39 cellular contexts compared by ENCODE assay signal in the genomic region with DNA sequence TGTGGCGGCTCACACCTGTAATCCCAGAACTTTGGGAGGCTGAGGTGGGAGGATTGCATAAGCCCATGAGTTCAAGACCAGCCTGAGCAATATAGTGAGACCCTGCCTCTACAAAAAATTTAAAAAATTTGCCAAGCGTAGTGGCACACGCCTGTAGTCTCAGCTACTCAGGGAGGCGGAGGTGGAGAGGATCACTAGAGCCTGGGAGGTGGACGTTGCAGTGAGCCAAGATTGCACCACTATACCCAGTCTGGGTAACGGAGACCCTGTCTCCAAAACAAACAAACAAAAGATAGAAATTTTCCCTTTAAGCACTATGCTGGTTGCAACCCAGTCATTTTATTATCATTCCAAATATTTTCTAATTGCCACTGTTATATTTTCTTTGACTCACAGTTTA. TPM values are rescaled to one million over a fixed set of nuclear protein-coding genes. Genes with fewer than 3 reads are reported as not detected.
"Had no signal": no experiment of that assay in that cellular context is flagged by ENCODE, and none has a peak within 500 bp of the region (broad histone marks: within the 10 kb centered on the region; RNA-seq: fewer than 3 reads in every experiment).

No MANE protein-coding gene starts in this region.

- H3K9me3 ChIP-seq: adrenal gland, ascending aorta, body of pancreas, breast epithelium had no signal

- H3K27ac Mint-ChIP-seq: activated naive CD4-positive, alpha-beta T cell treated with anti-CD3 and anti-CD28 coated beads for 36 hours; activated naive CD4-positive, alpha-beta T cell treated with anti-CD3 and anti-CD28 coated beads, Interleukin-2, amount 10 ng/mL, durations not matched to agents 7 days and 5 days; activated naive CD4-positive, alpha-beta T cell treated with anti-CD3 and anti-CD28 coated beads, Interleukin-2, amount 50 U/mL, for 24 hours; activated naive CD4-positive, alpha-beta T cell treated with anti-CD3 and anti-CD28 coated beads, Interleukin-2, amount 50 U/mL, for 72 hours; activated naive CD8-positive, alpha-beta T cell; activated naive CD8-positive, alpha-beta T cell treated with anti-CD3 and anti-CD28 coated beads for 36 hours; activated naive CD8-positive, alpha-beta T cell treated with anti-CD3 and anti-CD28 coated beads, Interleukin-2, amount 10 ng/mL, durations not matched to agents 7 days and 5 days; activated naive CD8-positive, alpha-beta T cell treated with anti-CD3 and anti-CD28 coated beads, Interleukin-2, amount 50 U/mL, for 24 hours; activated T-cell treated with anti-CD3 and anti-CD28 coated beads, Interleukin-2, amount 50 U/mL, for 24 hours; activated T-cell treated with anti-CD3 and anti-CD28 coated beads, Interleukin-2, amount 50 U/mL, for 72 hours; activated T-helper 1 cell treated with anti-CD3 and anti-CD28 coated beads, Interleukin-12 subunit alpha, Interleukin-12 subunit beta, Interleukin-2, Interleukin-4 antibody, amounts not matched to agents 30 ng/mL and 10 ng/mL and 1 ng/mL, durations not matched to agents 14 hours and 24 hours and 36 hours; activated T-helper 17 cell treated with anti-CD3 and anti-CD28 coated beads, Interleukin-2, amount 50 U/mL, for 72 hours; activated T-helper 2 cell treated with anti-CD3 and anti-CD28 coated beads, Interferon-gamma antibody, Interleukin-2, Interleukin-4, amounts not matched to agents 10 μg/mL and 5 μg/mL and 100 μg/mL, durations not matched to agents 14 hours and 24 hours and 36 hours; brain had no signal

- H3K27ac ChIP-seq: adrenal gland, ascending aorta, body of pancreas, brain microvascular endothelial cell, breast epithelium, cardiac muscle cell had no signal

- H3K4me1 Mint-ChIP-seq: brain had no signal

- H3K36me3 Mint-ChIP-seq: activated naive CD4-positive, alpha-beta T cell treated with anti-CD3 and anti-CD28 coated beads, Interleukin-2, amount 10 ng/mL, durations not matched to agents 7 days and 5 days; activated naive CD4-positive, alpha-beta T cell treated with anti-CD3 and anti-CD28 coated beads, Interleukin-2, amount 50 U/mL, for 24 hours; activated naive CD4-positive, alpha-beta T cell treated with anti-CD3 and anti-CD28 coated beads, Interleukin-2, amount 50 U/mL, for 72 hours; activated naive CD8-positive, alpha-beta T cell; activated naive CD8-positive, alpha-beta T cell treated with anti-CD3 and anti-CD28 coated beads for 36 hours; brain had no signal

- DNase-seq: activated effector memory CD4-positive, alpha-beta T cell treated with anti-CD3 and anti-CD28 coated beads, Interleukin-2, amount 50 U/mL, for 16 hours; activated effector memory CD4-positive, alpha-beta T cell treated with Interleukin-2 at 50 U/mL for 16 hours; activated gamma-delta T cell; activated gamma-delta T cell treated with Interleukin-2 at 50 U/mL for 16 hours; activated naive CD4-positive, alpha-beta T cell; activated naive CD4-positive, alpha-beta T cell treated with anti-CD3 and anti-CD28 coated beads for 36 hours; activated naive CD4-positive, alpha-beta T cell treated with anti-CD3 and anti-CD28 coated beads, Interleukin-2, amount 10 ng/mL, durations not matched to agents 7 days and 5 days; activated naive CD4-positive, alpha-beta T cell treated with anti-CD3 and anti-CD28 coated beads, Interleukin-2, amount 50 U/mL, for 16 hours; activated naive CD4-positive, alpha-beta T cell treated with Interleukin-2 at 50 U/mL for 16 hours; activated naive CD8-positive, alpha-beta T cell treated with anti-CD3 and anti-CD28 coated beads for 36 hours; activated naive CD8-positive, alpha-beta T cell treated with anti-CD3 and anti-CD28 coated beads, Interleukin-2, amount 10 ng/mL, durations not matched to agents 7 days and 5 days; activated naive CD8-positive, alpha-beta T cell treated with anti-CD3 and anti-CD28 coated beads, Interleukin-2, amount 50 U/mL, for 24 hours; activated T-cell treated with anti-CD3 and anti-CD28 coated beads for 4 hours; activated T-cell treated with anti-CD3 and anti-CD28 coated beads, Interleukin-2, amount 50 U/mL, for 1 hour; activated T-cell treated with anti-CD3 and anti-CD28 coated beads, Interleukin-2, amount 50 U/mL, for 24 hours; activated T-cell treated with anti-CD3 and anti-CD28 coated beads, Interleukin-2, amount 50 U/mL, for 4 hours; activated T-cell treated with anti-CD3 and anti-CD28 coated beads, Interleukin-2, amount 50 U/mL, for 48 hours; activated T-cell treated with anti-CD3 and anti-CD28 coated beads, Interleukin-2, amount 50 U/mL, for 72 hours; adrenal gland; amniotic stem cell; amygdala; anterior cingulate cortex; aorta; body of pancreas; brain microvascular endothelial cell; caudate nucleus; central memory CD4-positive, alpha-beta T cell; cerebellar nuclear complex had no signal

- ATAC-seq: activated naive CD4-positive, alpha-beta T cell treated with anti-CD3 and anti-CD28 coated beads, Interleukin-2, amount 50 U/mL, for 72 hours; activated naive CD8-positive, alpha-beta T cell treated with anti-CD3 and anti-CD28 coated beads, Interleukin-2, amount 50 U/mL, for 24 hours; activated T-cell treated with anti-CD3 and anti-CD28 coated beads, Interleukin-2, amount 50 U/mL, for 4 hours; activated T-cell treated with anti-CD3 and anti-CD28 coated beads, Interleukin-2, amount 50 U/mL, for 72 hours; activated T-helper 17 cell treated with anti-CD3 and anti-CD28 coated beads, Interleukin-2, amount 50 U/mL, for 72 hours; body of pancreas had no signal

- H3K4me3 Mint-ChIP-seq: activated naive CD4-positive, alpha-beta T cell treated with anti-CD3 and anti-CD28 coated beads for 36 hours; activated naive CD4-positive, alpha-beta T cell treated with anti-CD3 and anti-CD28 coated beads, Interleukin-2, amount 10 ng/mL, durations not matched to agents 7 days and 5 days; activated naive CD4-positive, alpha-beta T cell treated with anti-CD3 and anti-CD28 coated beads, Interleukin-2, amount 50 U/mL, for 24 hours; activated naive CD8-positive, alpha-beta T cell; activated naive CD8-positive, alpha-beta T cell treated with anti-CD3 and anti-CD28 coated beads for 36 hours; activated naive CD8-positive, alpha-beta T cell treated with anti-CD3 and anti-CD28 coated beads, Interleukin-2, amount 10 ng/mL, durations not matched to agents 7 days and 5 days; activated naive CD8-positive, alpha-beta T cell treated with anti-CD3 and anti-CD28 coated beads, Interleukin-2, amount 50 U/mL, for 24 hours; activated T-cell treated with anti-CD3 and anti-CD28 coated beads, Interleukin-2, amount 50 U/mL, for 24 hours; activated T-cell treated with anti-CD3 and anti-CD28 coated beads, Interleukin-2, amount 50 U/mL, for 4 hours; activated T-cell treated with anti-CD3 and anti-CD28 coated beads, Interleukin-2, amount 50 U/mL, for 72 hours; activated T-helper 1 cell treated with anti-CD3 and anti-CD28 coated beads, Interleukin-12 subunit alpha, Interleukin-12 subunit beta, Interleukin-2, Interleukin-4 antibody, amounts not matched to agents 30 ng/mL and 10 ng/mL and 1 ng/mL, durations not matched to agents 14 hours and 24 hours and 36 hours; activated T-helper 17 cell treated with anti-CD3 and anti-CD28 coated beads, Interleukin-2, amount 50 U/mL, for 72 hours; brain; central memory CD8-positive, alpha-beta T cell had no signal

- H3K4me3 ChIP-seq: adrenal gland, ascending aorta, body of pancreas, breast epithelium, cardiac muscle cell had no signal

- H3K9me3 Mint-ChIP-seq: activated naive CD4-positive, alpha-beta T cell treated with anti-CD3 and anti-CD28 coated beads for 36 hours; activated naive CD4-positive, alpha-beta T cell treated with anti-CD3 and anti-CD28 coated beads, Interleukin-2, amount 10 ng/mL, durations not matched to agents 7 days and 5 days; activated naive CD4-positive, alpha-beta T cell treated with anti-CD3 and anti-CD28 coated beads, Interleukin-2, amount 50 U/mL, for 24 hours; activated T-cell treated with anti-CD3 and anti-CD28 coated beads, Interleukin-2, amount 50 U/mL, for 24 hours; activated T-cell treated with anti-CD3 and anti-CD28 coated beads, Interleukin-2, amount 50 U/mL, for 4 hours; activated T-cell treated with anti-CD3 and anti-CD28 coated beads, Interleukin-2, amount 50 U/mL, for 72 hours; activated T-helper 1 cell treated with anti-CD3 and anti-CD28 coated beads, Interleukin-12 subunit alpha, Interleukin-12 subunit beta, Interleukin-2, Interleukin-4 antibody, amounts not matched to agents 30 ng/mL and 10 ng/mL and 1 ng/mL, durations not matched to agents 14 hours and 24 hours and 36 hours; activated T-helper 17 cell treated with anti-CD3 and anti-CD28 coated beads, Interleukin-2, amount 50 U/mL, for 72 hours; activated T-helper 2 cell treated with anti-CD3 and anti-CD28 coated beads, Interferon-gamma antibody, Interleukin-2, Interleukin-4, amounts not matched to agents 10 μg/mL and 5 μg/mL and 100 μg/mL, durations not matched to agents 14 hours and 24 hours and 36 hours; brain; central memory CD8-positive, alpha-beta T cell had no signal

- H3K27me3 ChIP-seq: adrenal gland, ascending aorta, body of pancreas, brain microvascular endothelial cell, breast epithelium, cardiac muscle cell had no signal

- H3K4me1 ChIP-seq: adrenal gland, ascending aorta, body of pancreas, breast epithelium had no signal

- H3K36me3 ChIP-seq: adrenal gland, brain microvascular endothelial cell, breast epithelium, cardiac muscle cell had no signal

RNA-seq across cellular contexts. Expression of a gene that starts 56.9 kb away (rescaled TPM):
- total RNA-seq: activated naive CD4-positive, alpha-beta T cell treated with anti-CD3 and anti-CD28 coated beads, Interleukin-2, amount 50 U/mL, for 72 hours; activated naive CD8-positive, alpha-beta T cell treated with anti-CD3 and anti-CD28 coated beads, Interleukin-2, amount 10 ng/mL, durations not matched to agents 7 days and 5 days had no signal
- polyA plus RNA-seq: cardiac muscle cell had no signal
